ENCODE assay signal across 29 cellular contexts in the genomic region with DNA sequence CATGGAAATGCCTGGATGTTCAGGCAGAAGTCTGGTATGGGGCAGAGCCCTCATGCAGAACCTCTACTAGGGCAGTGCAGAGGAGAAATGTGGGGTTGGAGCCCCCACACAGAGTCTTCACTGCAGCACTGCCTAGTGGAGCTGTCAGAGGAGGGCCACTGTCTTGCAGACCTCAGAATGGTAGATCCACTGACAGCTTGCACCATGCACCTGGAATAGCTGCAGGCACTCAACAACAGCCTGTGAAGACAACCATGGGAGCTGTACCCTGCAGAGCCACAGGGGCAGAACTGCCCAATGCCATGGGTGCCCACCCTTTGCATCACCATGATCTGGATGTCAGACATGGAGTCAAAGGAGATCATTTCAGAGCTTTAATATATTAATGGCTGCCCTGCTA.
"Had no signal": no experiment of that assay in that cellular context is flagged by ENCODE, and none has a peak within 500 bp of the region (broad histone marks: within the 10 kb centered on the region; RNA-seq: fewer than 3 reads in every experiment).

No MANE protein-coding gene starts in this region.

- H3K4me3 ChIP-seq: esophagus squamous epithelium, left ventricle myocardium inferior, lower lobe of right lung, pancreas, right lobe of liver, smooth muscle cell, stomach, thoracic aorta, tibial nerve, upper lobe of left lung, uterus had no signal

- DNase-seq: cortex of kidney; effector memory CD8-positive, alpha-beta T cell; erythroblast; esophagus squamous epithelium; hypothalamus; immature natural killer cell; islet precursor cell; kidney glomerular epithelial cell; left colon; left ventricle myocardium inferior; lower lobe of right lung; natural killer cell; occipital lobe; stimulated activated CD4-positive, alpha-beta T cell treated with anti-CD3 and anti-CD28 coated beads, Interleukin-12 subunit alpha, Interleukin-12 subunit beta, amount 100 ng/mL, for 4 hours; stimulated activated CD4-positive, alpha-beta T cell treated with anti-CD3 and anti-CD28 coated beads, Interleukin-1b, Interleukin-23, amount 100 ng/mL, for 48 hours; stimulated activated CD4-positive, alpha-beta T cell treated with anti-CD3 and anti-CD28 coated beads, Interleukin-4, amount 100 ng/mL, for 24 hours; stimulated activated naive CD4-positive, alpha-beta T cell treated with Interleukin-2 at 50 U/mL for 16 hours; stomach; upper lobe of left lung; uterus had no signal

- H3K36me3 Mint-ChIP-seq: immature natural killer cell; natural killer cell; stimulated activated effector memory CD8-positive, alpha-beta T cell treated with anti-CD3 and anti-CD28 coated beads, Interleukin-12 subunit alpha, Interleukin-12 subunit beta, amount 100 ng/mL, for 72 hours had no signal

- H3K27ac Mint-ChIP-seq: effector memory CD8-positive, alpha-beta T cell; immature natural killer cell; natural killer cell; progenitor cell of endocrine pancreas; stimulated activated effector memory CD8-positive, alpha-beta T cell treated with anti-CD3 and anti-CD28 coated beads, Interleukin-12 subunit alpha, Interleukin-12 subunit beta, amount 100 ng/mL, for 72 hours had no signal

- H3K9me3 Mint-ChIP-seq: effector memory CD8-positive, alpha-beta T cell; immature natural killer cell; natural killer cell; stimulated activated effector memory CD8-positive, alpha-beta T cell treated with anti-CD3 and anti-CD28 coated beads, Interleukin-12 subunit alpha, Interleukin-12 subunit beta, amount 100 ng/mL, for 72 hours had no signal

- H3K27me3 ChIP-seq: pancreas had no signal

- ATAC-seq: effector memory CD8-positive, alpha-beta T cell; left colon; lower lobe of right lung; natural killer cell; pancreas; right lobe of liver; stimulated activated effector memory CD8-positive, alpha-beta T cell treated with anti-CD3 and anti-CD28 coated beads, Interleukin-12 subunit alpha, Interleukin-12 subunit beta, amount 100 ng/mL, for 72 hours had no signal

- FAIRE-seq: endometrium, frontal cortex, pancreas had no signal

- H3K36me3 ChIP-seq: esophagus squamous epithelium, left ventricle myocardium inferior, lower lobe of right lung, pancreas, right lobe of liver, stomach, thoracic aorta, tibial nerve, upper lobe of left lung, uterus had no signal

- H3K9me3 ChIP-seq: esophagus squamous epithelium, left ventricle myocardium inferior, lower lobe of right lung, pancreas, right lobe of liver, stomach, thoracic aorta, tibial nerve, upper lobe of left lung, uterus had no signal

- H3K27ac ChIP-seq: esophagus squamous epithelium, left ventricle myocardium inferior, lower lobe of right lung, pancreas, right lobe of liver, stomach, thoracic aorta, tibial nerve, upper lobe of left lung, uterus had no signal

- H3K4me3 Mint-ChIP-seq: effector memory CD8-positive, alpha-beta T cell; immature natural killer cell; natural killer cell; stimulated activated effector memory CD8-positive, alpha-beta T cell treated with anti-CD3 and anti-CD28 coated beads, Interleukin-12 subunit alpha, Interleukin-12 subunit beta, amount 100 ng/mL, for 72 hours had no signal
